Comparison of ENCODE assay signal across 18 cellular contexts in the genomic region with DNA sequence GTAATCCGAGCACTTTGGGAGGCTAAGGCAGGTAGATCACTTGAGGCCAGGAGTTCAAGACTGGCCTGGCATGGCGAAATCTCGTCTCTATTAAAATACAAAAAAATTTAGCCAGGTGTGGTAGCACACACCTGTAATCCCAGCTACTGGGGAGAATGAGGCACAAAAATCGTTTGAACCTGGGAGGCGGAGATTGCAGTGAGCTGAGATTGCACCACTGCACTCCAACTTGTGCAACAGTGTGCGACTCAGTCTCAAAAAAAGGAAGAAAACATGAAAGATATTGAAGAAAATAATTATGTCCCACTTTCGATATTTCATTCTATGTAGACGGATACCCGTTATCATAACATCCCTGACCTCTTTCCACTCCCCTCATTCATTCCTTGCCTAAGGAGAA.
"Had no signal": no experiment of that assay in that cellular context is flagged by ENCODE, and none has a peak within 500 bp of the region (broad histone marks: within the 10 kb centered on the region; RNA-seq: fewer than 3 reads in every experiment).

No MANE protein-coding gene starts in this region.

- DNase-seq: activated effector memory CD4-positive, alpha-beta T cell treated with Interleukin-2 at 50 U/mL for 16 hours; activated T-cell treated with anti-CD3 and anti-CD28 coated beads, Interleukin-2, amount 50 U/mL, for 1 hour; amygdala; brain microvascular endothelial cell; cerebellar nuclear complex; effector memory CD8-positive, alpha-beta T cell; left ventricle myocardium inferior; mesenchymal stem cell; small intestine; stimulated activated naive CD4-positive, alpha-beta T cell treated with Interleukin-2 at 50 U/mL for 16 hours; upper lobe of right lung had no signal

- H3K27ac Mint-ChIP-seq: activated naive CD8-positive, alpha-beta T cell; dendritic cell treated with granulocyte-macrophage colony-stimulating factor and Interleukin-4, amounts not matched to agents 40 ng/mL and 50 ng/mL, for 4 days; effector memory CD8-positive, alpha-beta T cell had no signal

- H3K27me3 ChIP-seq: brain microvascular endothelial cell, gastroesophageal sphincter, upper lobe of right lung had no signal

- H3K4me3 ChIP-seq: gastroesophageal sphincter, left ventricle myocardium inferior, upper lobe of right lung had no signal

- H3K27me3 Mint-ChIP-seq: activated naive CD8-positive, alpha-beta T cell; dendritic cell treated with granulocyte-macrophage colony-stimulating factor and Interleukin-4, amounts not matched to agents 40 ng/mL and 50 ng/mL, for 4 days; effector memory CD8-positive, alpha-beta T cell had no signal

- H3K4me1 ChIP-seq: left ventricle myocardium inferior, parathyroid adenoma, upper lobe of right lung had no signal

- FAIRE-seq: keratinocyte, small intestine had no signal

- H2AFZ ChIP-seq: parathyroid adenoma had no signal

- H3K9ac ChIP-seq: parathyroid adenoma had no signal

- H3K9me3 ChIP-seq: upper lobe of right lung had no signal

- H3K9me3 Mint-ChIP-seq: dendritic cell treated with granulocyte-macrophage colony-stimulating factor and Interleukin-4, amounts not matched to agents 40 ng/mL and 50 ng/mL, for 4 days; effector memory CD8-positive, alpha-beta T cell had no signal

- H3K4me3 Mint-ChIP-seq: activated naive CD8-positive, alpha-beta T cell; dendritic cell treated with granulocyte-macrophage colony-stimulating factor and Interleukin-4, amounts not matched to agents 40 ng/mL and 50 ng/mL, for 4 days; effector memory CD8-positive, alpha-beta T cell had no signal

- H3K36me3 ChIP-seq: brain microvascular endothelial cell, left ventricle myocardium inferior, upper lobe of right lung had no signal

- H3K27ac ChIP-seq: brain microvascular endothelial cell, epithelial cell of prostate, gastroesophageal sphincter, left ventricle myocardium inferior, parathyroid adenoma, upper lobe of right lung had no signal

- ATAC-seq: activated CD4-positive, CD25-positive, alpha-beta regulatory T cell treated with anti-CD3 and anti-CD28 coated beads, Interleukin-2, amount 50 U/mL, for 24 hours; effector memory CD8-positive, alpha-beta T cell; gastroesophageal sphincter; upper lobe of right lung had no signal
